Comparison of ENCODE assay signal across 24 cellular contexts in the genomic region with DNA sequence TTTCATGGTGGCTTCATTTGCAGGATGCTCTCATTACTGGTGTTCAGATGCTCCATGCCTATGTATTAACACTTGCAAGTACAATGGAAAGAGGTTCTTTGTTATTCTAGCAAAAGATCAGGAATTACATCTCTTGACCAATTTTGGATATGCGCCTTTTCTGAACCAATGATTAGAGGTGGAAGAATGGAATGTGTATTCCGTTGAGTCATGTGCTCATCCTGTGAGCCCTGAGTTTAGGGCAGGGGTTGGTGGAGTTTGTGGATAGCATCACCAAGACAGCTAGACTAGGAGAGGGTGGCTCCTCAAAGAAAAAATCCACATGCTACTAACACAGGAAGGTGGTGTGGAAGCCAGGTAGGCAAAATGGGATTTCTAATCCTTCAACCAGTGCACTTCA.
"Had no signal": no experiment of that assay in that cellular context is flagged by ENCODE, and none has a peak within 500 bp of the region (broad histone marks: within the 10 kb centered on the region; RNA-seq: fewer than 3 reads in every experiment).

No MANE protein-coding gene starts in this region.

- H3K4me1 ChIP-seq: gastrocnemius medialis, parathyroid adenoma, right lobe of liver, thyroid gland, vagina had no signal

- ATAC-seq: esophagus mucosa; gastrocnemius medialis; left lobe of liver; mucosa of descending colon; natural killer cell treated with Interleukin-12 subunit alpha and Interleukin-12 subunit beta and Interleukin-15 and Interleukin-18, amount 100 ng/mL, for 72 hours; right lobe of liver; stimulated activated naive CD8-positive, alpha-beta T cell treated with anti-CD3 and anti-CD28 coated beads, Interleukin-15, amount 100 ng/mL, for 72 hours had no signal

- H3K4me3 ChIP-seq: gastrocnemius medialis, mucosa of descending colon, right lobe of liver, smooth muscle cell, thyroid gland, vagina had no signal

- DNase-seq: effector CD8-positive, alpha-beta T cell; endodermal cell; gastrocnemius medialis; head of caudate nucleus; mucosa of descending colon; naive B cell; right lobe of liver; stimulated activated CD4-positive, alpha-beta T cell treated with anti-CD3 and anti-CD28 coated beads, Interleukin-12 subunit alpha, Interleukin-12 subunit beta, amount 100 ng/mL, for 4 hours; stimulated activated CD4-positive, alpha-beta T cell treated with anti-CD3 and anti-CD28 coated beads, Interleukin-1b, Interleukin-23, amount 100 ng/mL, for 48 hours; stimulated activated CD4-positive, alpha-beta T cell treated with anti-CD3 and anti-CD28 coated beads, Interleukin-4, amount 100 ng/mL, for 1 hour; stimulated activated CD8-positive, alpha-beta memory T cell treated with anti-CD3 and anti-CD28 coated beads, Interleukin-4, amount 100 ng/mL, for 48 hours; stimulated activated naive CD4-positive, alpha-beta T cell; stimulated activated naive CD8-positive, alpha-beta T cell treated with anti-CD3 and anti-CD28 coated beads, Interleukin-15, amount 100 ng/mL, for 72 hours; thyroid gland; trophoblast cell had no signal

- FAIRE-seq: keratinocyte had no signal

- H3K27ac ChIP-seq: epithelial cell of prostate, gastrocnemius medialis, neutrophil, parathyroid adenoma, right lobe of liver, thyroid gland, vagina had no signal

- H3K36me3 ChIP-seq: gastrocnemius medialis, neutrophil, right lobe of liver, thyroid gland, vagina had no signal

- H3K27me3 ChIP-seq: gastrocnemius medialis, neutrophil, right lobe of liver, thyroid gland, vagina had no signal

- H3K9me3 ChIP-seq: gastrocnemius medialis, mucosa of descending colon, neutrophil, right lobe of liver, thyroid gland, vagina had no signal
